2 cellular contexts compared by ENCODE assay signal in the genomic region with DNA sequence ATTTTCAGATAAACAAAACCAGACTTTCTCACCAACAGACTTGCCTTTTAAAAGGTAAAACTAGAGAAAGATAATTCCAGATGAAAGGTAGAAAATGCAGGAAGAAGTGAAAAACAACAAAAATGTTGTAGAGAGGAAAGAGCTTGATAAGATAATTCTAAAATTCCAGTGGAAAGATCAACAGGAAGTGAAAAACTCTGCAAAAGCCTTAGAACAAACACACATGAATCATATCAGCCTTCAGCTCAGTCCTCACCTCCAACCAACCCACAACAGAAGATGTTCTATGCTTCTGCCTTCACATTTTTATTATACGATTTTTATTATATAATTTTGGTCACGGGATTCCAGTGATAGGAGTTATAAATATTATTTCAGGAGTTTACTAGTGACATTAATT.
TF ChIP-seq lines count a peak whose summit lies in the region.

No MANE protein-coding gene starts in this region.

TF ChIP-seq in IMR-90, 13 proteins besides CTCF, POLR2A, EP300 and RAD21:
- TF ChIP-seq CHD1 (IDR thresholded peaks at IDR 0.05; ENCODE audit: low read depth, low read length) (no peak), CEBPB (IDR thresholded peaks at IDR 0.05; ENCODE audit: low read depth, low read length) (no peak), RFX5 (IDR thresholded peaks at IDR 0.05; ENCODE audit: low read depth, low read length) (no peak), BHLHE40 (IDR thresholded peaks at IDR 0.05; ENCODE audit: low read depth, low read length) (no peak), MXI1 (IDR thresholded peaks at IDR 0.05; ENCODE audit: borderline replicate concordance, low read depth, low read length) (no peak), FOS (IDR thresholded peaks at IDR 0.05; ENCODE audit: low read depth, low read length) (no peak), SMC3 (IDR thresholded peaks at IDR 0.05; ENCODE audit: low read depth, low read length) (no peak), MAFK (IDR thresholded peaks at IDR 0.05; ENCODE audit: low read depth, low read length) (no peak), NFE2L2 (IDR thresholded peaks at IDR 0.05; ENCODE audit: low read depth, low read length) (no peak), RCOR1 (IDR thresholded peaks at IDR 0.05; ENCODE audit: insufficient replicate concordance, low read length) (no peak), MAZ (IDR thresholded peaks at IDR 0.05; ENCODE audit: borderline replicate concordance, low read depth, low read length) (no peak)
- TF ChIP-seq, protein P1, sequence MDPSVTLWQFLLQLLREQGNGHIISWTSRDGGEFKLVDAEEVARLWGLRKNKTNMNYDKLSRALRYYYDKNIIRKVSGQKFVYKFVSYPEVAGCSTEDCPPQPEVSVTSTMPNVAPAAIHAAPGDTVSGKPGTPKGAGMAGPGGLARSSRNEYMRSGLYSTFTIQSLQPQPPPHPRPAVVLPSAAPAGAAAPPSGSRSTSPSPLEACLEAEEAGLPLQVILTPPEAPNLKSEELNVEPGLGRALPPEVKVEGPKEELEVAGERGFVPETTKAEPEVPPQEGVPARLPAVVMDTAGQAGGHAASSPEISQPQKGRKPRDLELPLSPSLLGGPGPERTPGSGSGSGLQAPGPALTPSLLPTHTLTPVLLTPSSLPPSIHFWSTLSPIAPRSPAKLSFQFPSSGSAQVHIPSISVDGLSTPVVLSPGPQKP (IDR thresholded peaks at IDR 0.05; ENCODE audit: borderline replicate concordance, low read depth, low read length) = no peak
- TF ChIP-seq, protein P2, sequence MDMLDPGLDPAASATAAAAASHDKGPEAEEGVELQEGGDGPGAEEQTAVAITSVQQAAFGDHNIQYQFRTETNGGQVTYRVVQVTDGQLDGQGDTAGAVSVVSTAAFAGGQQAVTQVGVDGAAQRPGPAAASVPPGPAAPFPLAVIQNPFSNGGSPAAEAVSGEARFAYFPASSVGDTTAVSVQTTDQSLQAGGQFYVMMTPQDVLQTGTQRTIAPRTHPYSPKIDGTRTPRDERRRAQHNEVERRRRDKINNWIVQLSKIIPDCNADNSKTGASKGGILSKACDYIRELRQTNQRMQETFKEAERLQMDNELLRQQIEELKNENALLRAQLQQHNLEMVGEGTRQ (IDR thresholded peaks at IDR 0.05; ENCODE audit: low read depth, low read length) = no peak

TF ChIP-seq in K562, 482 proteins besides CTCF, POLR2A, EP300 and RAD21:
- TF ChIP-seq, protein P3, sequence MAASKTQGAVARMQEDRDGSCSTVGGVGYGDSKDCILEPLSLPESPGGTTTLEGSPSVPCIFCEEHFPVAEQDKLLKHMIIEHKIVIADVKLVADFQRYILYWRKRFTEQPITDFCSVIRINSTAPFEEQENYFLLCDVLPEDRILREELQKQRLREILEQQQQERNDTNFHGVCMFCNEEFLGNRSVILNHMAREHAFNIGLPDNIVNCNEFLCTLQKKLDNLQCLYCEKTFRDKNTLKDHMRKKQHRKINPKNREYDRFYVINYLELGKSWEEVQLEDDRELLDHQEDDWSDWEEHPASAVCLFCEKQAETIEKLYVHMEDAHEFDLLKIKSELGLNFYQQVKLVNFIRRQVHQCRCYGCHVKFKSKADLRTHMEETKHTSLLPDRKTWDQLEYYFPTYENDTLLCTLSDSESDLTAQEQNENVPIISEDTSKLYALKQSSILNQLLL (CRISPR knock-in tag; IDR thresholded peaks at IDR 0.05; ENCODE audit: borderline replicate concordance) = no peak
- TF ChIP-seq ZBTB17 (CRISPR knock-in tag; IDR thresholded peaks at IDR 0.05) (no peak), MEIS2 (IDR thresholded peaks at IDR 0.05; ENCODE audit: partially characterized antibody) (peak; percentile 76), PCBP1 (IDR thresholded peaks at IDR 0.05; ENCODE audit: low read depth, low read length, poor library complexity, severe bottlenecking) (no peak), BCL6 (CRISPR knock-in tag; IDR thresholded peaks at IDR 0.05) (no peak), ARID1B (IDR thresholded peaks at IDR 0.05) (no peak), MTA1 (IDR thresholded peaks at IDR 0.05; ENCODE audit: borderline replicate concordance) (0 out of 2 replicates have a peak, but pooled peaks have one; percentile 24), FOXA3 (CRISPR knock-in tag; conservative IDR thresholded peaks at IDR 0.05 in 1 of 2, IDR thresholded peaks at IDR 0.05 in 1 of 2) (peak in 1 of 2 experiments; percentile 91; a peak in 2 of 4 replicates), GABPB2 (CRISPR knock-in tag; conservative IDR thresholded peaks at IDR 0.05) (no peak), FOSL1 (tag; conservative IDR thresholded peaks at IDR 0.05) (0 out of 2 replicates have a peak, but pooled peaks have one; percentile 21), LEF1 (IDR thresholded peaks at IDR 0.05) (peak; percentile 26; the same call in 1 of the 2 replicates), SPI1 (IDR thresholded peaks at IDR 0.05; ENCODE audit: borderline replicate concordance, low read depth, low read length) (no peak), TRIM28 (IDR thresholded peaks at IDR 0.05) (no peak)
